1 cellular context compared by ENCODE assay signal in the genomic region with DNA sequence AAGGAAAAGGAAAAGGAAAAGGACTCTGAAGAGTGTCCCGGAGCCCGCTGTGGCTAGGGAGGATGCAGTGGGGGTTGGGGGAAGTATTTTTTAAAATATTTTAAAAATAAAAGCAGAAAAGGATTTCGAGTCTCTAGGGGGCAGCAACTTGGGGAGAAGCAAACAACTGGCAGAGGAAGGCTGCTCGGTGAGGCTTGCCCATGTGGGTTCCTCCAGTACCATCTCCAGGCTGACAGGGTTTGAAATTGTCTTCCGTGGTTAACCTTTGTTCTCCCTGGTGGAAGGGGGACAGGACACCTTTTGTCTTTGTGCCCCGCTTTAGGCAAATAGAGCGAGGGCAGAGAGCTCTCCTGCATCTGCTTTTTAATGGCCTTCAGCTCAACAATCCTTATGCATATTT.
TF ChIP-seq lines count a peak whose summit lies in the region.

No MANE protein-coding gene starts in this region.

TF ChIP-seq in GM23338, 12 proteins besides CTCF, POLR2A, EP300 and RAD21 (continued from another document):
- TF ChIP-seq, protein P1, sequence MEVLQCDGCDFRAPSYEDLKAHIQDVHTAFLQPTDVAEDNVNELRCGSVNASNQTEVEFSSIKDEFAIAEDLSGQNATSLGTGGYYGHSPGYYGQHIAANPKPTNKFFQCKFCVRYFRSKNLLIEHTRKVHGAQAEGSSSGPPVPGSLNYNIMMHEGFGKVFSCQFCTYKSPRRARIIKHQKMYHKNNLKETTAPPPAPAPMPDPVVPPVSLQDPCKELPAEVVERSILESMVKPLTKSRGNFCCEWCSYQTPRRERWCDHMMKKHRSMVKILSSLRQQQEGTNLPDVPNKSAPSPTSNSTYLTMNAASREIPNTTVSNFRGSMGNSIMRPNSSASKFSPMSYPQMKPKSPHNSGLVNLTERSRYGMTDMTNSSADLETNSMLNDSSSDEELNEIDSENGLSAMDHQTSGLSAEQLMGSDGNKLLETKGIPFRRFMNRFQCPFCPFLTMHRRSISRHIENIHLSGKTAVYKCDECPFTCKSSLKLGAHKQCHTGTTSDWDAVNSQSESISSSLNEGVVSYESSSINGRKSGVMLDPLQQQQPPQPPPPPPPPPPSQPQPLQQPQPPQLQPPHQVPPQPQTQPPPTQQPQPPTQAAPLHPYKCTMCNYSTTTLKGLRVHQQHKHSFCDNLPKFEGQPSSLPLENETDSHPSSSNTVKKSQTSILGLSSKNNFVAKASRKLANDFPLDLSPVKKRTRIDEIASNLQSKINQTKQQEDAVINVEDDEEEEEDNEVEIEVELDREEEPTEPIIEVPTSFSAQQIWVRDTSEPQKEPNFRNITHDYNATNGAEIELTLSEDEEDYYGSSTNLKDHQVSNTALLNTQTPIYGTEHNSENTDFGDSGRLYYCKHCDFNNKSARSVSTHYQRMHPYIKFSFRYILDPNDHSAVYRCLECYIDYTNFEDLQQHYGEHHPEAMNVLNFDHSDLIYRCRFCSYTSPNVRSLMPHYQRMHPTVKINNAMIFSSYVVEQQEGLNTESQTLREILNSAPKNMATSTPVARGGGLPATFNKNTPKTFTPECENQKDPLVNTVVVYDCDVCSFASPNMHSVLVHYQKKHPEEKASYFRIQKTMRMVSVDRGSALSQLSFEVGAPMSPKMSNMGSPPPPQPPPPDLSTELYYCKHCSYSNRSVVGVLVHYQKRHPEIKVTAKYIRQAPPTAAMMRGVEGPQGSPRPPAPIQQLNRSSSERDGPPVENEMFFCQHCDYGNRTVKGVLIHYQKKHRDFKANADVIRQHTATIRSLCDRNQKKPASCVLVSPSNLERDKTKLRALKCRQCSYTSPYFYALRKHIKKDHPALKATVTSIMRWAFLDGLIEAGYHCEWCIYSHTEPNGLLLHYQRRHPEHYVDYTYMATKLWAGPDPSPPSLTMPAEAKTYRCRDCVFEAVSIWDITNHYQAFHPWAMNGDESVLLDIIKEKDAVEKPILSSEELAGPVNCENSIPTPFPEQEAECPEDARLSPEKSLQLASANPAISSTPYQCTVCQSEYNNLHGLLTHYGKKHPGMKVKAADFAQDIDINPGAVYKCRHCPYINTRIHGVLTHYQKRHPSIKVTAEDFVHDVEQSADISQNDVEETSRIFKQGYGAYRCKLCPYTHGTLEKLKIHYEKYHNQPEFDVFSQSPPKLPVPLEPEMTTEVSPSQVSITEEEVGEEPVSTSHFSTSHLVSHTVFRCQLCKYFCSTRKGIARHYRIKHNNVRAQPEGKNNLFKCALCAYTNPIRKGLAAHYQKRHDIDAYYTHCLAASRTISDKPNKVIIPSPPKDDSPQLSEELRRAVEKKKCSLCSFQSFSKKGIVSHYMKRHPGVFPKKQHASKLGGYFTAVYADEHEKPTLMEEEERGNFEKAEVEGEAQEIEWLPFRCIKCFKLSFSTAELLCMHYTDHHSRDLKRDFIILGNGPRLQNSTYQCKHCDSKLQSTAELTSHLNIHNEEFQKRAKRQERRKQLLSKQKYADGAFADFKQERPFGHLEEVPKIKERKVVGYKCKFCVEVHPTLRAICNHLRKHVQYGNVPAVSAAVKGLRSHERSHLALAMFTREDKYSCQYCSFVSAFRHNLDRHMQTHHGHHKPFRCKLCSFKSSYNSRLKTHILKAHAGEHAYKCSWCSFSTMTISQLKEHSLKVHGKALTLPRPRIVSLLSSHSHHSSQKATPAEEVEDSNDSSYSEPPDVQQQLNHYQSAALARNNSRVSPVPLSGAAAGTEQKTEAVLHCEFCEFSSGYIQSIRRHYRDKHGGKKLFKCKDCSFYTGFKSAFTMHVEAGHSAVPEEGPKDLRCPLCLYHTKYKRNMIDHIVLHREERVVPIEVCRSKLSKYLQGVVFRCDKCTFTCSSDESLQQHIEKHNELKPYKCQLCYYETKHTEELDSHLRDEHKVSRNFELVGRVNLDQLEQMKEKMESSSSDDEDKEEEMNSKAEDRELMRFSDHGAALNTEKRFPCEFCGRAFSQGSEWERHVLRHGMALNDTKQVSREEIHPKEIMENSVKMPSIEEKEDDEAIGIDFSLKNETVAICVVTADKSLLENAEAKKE (CRISPR knock-in tag; IDR thresholded peaks at IDR 0.05): no peak
- TF ChIP-seq EZH2 (IDR thresholded peaks at IDR 0.05; ENCODE audit: low read depth, unreplicated experiment) (no peak), POLR2AphosphoS5 (IDR thresholded peaks at IDR 0.05; ENCODE audit: low read depth) (no peak)
- TF ChIP-seq, protein P2, sequence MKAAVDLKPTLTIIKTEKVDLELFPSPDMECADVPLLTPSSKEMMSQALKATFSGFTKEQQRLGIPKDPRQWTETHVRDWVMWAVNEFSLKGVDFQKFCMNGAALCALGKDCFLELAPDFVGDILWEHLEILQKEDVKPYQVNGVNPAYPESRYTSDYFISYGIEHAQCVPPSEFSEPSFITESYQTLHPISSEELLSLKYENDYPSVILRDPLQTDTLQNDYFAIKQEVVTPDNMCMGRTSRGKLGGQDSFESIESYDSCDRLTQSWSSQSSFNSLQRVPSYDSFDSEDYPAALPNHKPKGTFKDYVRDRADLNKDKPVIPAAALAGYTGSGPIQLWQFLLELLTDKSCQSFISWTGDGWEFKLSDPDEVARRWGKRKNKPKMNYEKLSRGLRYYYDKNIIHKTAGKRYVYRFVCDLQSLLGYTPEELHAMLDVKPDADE (IDR thresholded peaks at IDR 0.05): no peak
